4 cellular contexts compared by ENCODE assay signal in genomic region chr19:39720144-39720543, GRCh38. TPM values are rescaled to one million over a fixed set of nuclear protein-coding genes. Genes with fewer than 3 reads are reported as not detected.
"Had no signal": no experiment of that assay in that cellular context is flagged by ENCODE, and none has a peak within 500 bp of the region (broad histone marks: within the 10 kb centered on the region; RNA-seq: fewer than 3 reads in every experiment).

No MANE protein-coding gene starts in this region.

RNA-seq across cellular contexts. Expression of gene LGALS14, which starts 15.9 kb away (rescaled TPM):
- total RNA-seq: LHCN-M2, M059J, MCF 10A, NCI-H460 had no signal

RNA-seq across cellular contexts. Expression of gene CLC, which starts 17.7 kb away (rescaled TPM):
- total RNA-seq: LHCN-M2, M059J, MCF 10A, NCI-H460 had no signal

RNA-seq across cellular contexts. Expression of gene LEUTX, which starts 58.5 kb away (rescaled TPM):
- total RNA-seq: LHCN-M2, M059J, MCF 10A, NCI-H460 had no signal
